In the genomic region with DNA sequence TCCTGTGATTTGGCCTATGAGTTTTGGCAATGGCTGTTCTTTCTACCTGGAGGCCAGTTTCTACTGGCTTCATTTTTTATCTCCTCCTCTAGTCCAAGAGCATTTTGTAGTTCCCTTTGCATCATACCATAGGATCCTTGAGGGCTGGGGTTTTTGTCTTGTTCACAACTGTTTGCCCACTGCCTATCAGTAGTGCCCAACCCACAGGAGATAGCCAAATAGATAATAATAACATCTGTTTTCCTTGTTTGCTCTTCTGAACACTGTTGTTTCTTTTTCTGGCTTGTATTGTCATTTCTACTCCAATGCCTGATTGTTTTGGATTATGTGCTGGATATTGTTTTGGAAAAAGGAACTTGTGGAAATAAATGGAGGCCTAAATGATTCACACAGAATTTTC, we compare ENCODE assay signal across 13 cellular contexts. TPM values are rescaled to one million over a fixed set of nuclear protein-coding genes. Genes with fewer than 3 reads are reported as not detected.
DNase-seq lines count a peak whose midpoint lies in the region; ATAC-seq and TF ChIP-seq lines count a peak whose summit lies in the region.
"Had no signal": no experiment of that assay in that cellular context is flagged by ENCODE, and none has a peak within 500 bp of the region (broad histone marks: within the 10 kb centered on the region; RNA-seq: fewer than 3 reads in every experiment).

No MANE protein-coding gene starts in this region.

- H3K4me3 Mint-ChIP-seq in activated T-cell treated with anti-CD3 and anti-CD28 coated beads, Interleukin-2, amount 50 U/mL, for 24 hours = peak overlapping the region; percentile 41
- peak overlapping the region; percentile 37 for H3K4me3 Mint-ChIP-seq in endodermal cell

- H3K9ac ChIP-seq in endodermal cell (ENCODE audit: extremely low read depth, low read length, poor library complexity, severe bottlenecking) (no peak overlapping the region), skeletal muscle satellite cell (ENCODE audit: low read depth, low read length) (peak overlapping the region; percentile 38)

- no peaks in the 10 kb centered on the region for H3K9me3 Mint-ChIP-seq in activated T-cell treated with anti-CD3 and anti-CD28 coated beads, Interleukin-2, amount 50 U/mL, for 24 hours
- peaks cover 2% of the 10 kb centered on the region for H3K9me3 Mint-ChIP-seq in endodermal cell

- peaks cover 34% of the 10 kb centered on the region for H3K4me1 Mint-ChIP-seq in activated T-cell treated with anti-CD3 and anti-CD28 coated beads, Interleukin-2, amount 50 U/mL, for 24 hours (ENCODE audit: low read depth)
- H3K4me1 Mint-ChIP-seq in endodermal cell = peaks cover 19% of the 10 kb centered on the region

- no peak for ATAC-seq in GM19023 (IDR thresholded peaks at IDR 0.05; ENCODE audit: unreplicated experiment)
- no peak for ATAC-seq in HG02759 (IDR thresholded peaks at IDR 0.05; ENCODE audit: unreplicated experiment)
- ATAC-seq: heart right ventricle, mucosa of descending colon had no signal

- peak overlapping the region; percentile 95 for H3K4me2 ChIP-seq in skeletal muscle satellite cell (ENCODE audit: low read length)

- H3K4me3 ChIP-seq in endodermal cell (ENCODE audit: low read length) (peak overlapping the region; percentile 94), skeletal muscle satellite cell (ENCODE audit: low read length) (peak overlapping the region; percentile 38)
- H3K4me3 ChIP-seq: heart right ventricle, mucosa of descending colon had no signal

- no peak for DNase-seq in activated T-cell treated with anti-CD3 and anti-CD28 coated beads, Interleukin-2, amount 50 U/mL, for 24 hours
- no peak for DNase-seq in activated T-cell treated with anti-CD3 and anti-CD28 coated beads, Interleukin-2, amount 50 U/mL, for 1 hour
- peak; percentile 78 for DNase-seq in OCI-M1 (lab: John Stamatoyannopoulos, UW)
- DNase-seq in endodermal cell = no peak
- DNase-seq in SKM-1 (lab: John Stamatoyannopoulos, UW; ENCODE audit: unreplicated experiment) = no peak
- DNase-seq: GOT3, heart right ventricle, mucosa of descending colon, MV-4-11 had no signal

- H3K4me1 ChIP-seq in endodermal cell (ENCODE audit: control insufficient read depth, insufficient read depth, low read length) = no peaks in the 10 kb centered on the region
- H3K4me1 ChIP-seq in skeletal muscle satellite cell (ENCODE audit: control insufficient read depth, insufficient read depth, low read length) = peaks cover 33% of the 10 kb centered on the region

- no peak for TF ChIP-seq CTCF in endodermal cell (conservative IDR thresholded peaks at IDR 0.05)

- H3K9me3 ChIP-seq in endodermal cell (ENCODE audit: control insufficient read depth, low read length) = no peaks in the 10 kb centered on the region
- H3K9me3 ChIP-seq in skeletal muscle satellite cell (replicated peaks; ENCODE audit: low read length) = no peaks in the 10 kb centered on the region
- H3K9me3 ChIP-seq: heart right ventricle, mucosa of descending colon had no signal

- H3K36me3 ChIP-seq in endodermal cell (ENCODE audit: control insufficient read depth, insufficient read depth, low read length) = peaks cover 47% of the 10 kb centered on the region
- peaks cover 3% of the 10 kb centered on the region for H3K36me3 ChIP-seq in skeletal muscle satellite cell (ENCODE audit: insufficient read depth, low read length)
- H3K36me3 ChIP-seq: cardiac muscle cell had no signal

- H3K27me3 Mint-ChIP-seq in activated T-cell treated with anti-CD3 and anti-CD28 coated beads, Interleukin-2, amount 50 U/mL, for 24 hours = no peaks in the 10 kb centered on the region
- H3K27me3 Mint-ChIP-seq in endodermal cell (ENCODE audit: insufficient read depth) = no peaks in the 10 kb centered on the region

- no peak overlapping the region for H3K27ac ChIP-seq in endodermal cell (ENCODE audit: low read depth, low read length)
- H3K27ac ChIP-seq: cardiac muscle cell had no signal

- H3K27me3 ChIP-seq in endodermal cell (ENCODE audit: control insufficient read depth, insufficient read depth, low read length, poor library complexity, severe bottlenecking) (no peaks in the 10 kb centered on the region), skeletal muscle satellite cell (ENCODE audit: control insufficient read depth, insufficient read depth, low read length) (no peaks in the 10 kb centered on the region)
- H3K27me3 ChIP-seq: cardiac muscle cell had no signal

- H3K36me3 Mint-ChIP-seq in activated T-cell treated with anti-CD3 and anti-CD28 coated beads, Interleukin-2, amount 50 U/mL, for 24 hours (ENCODE audit: low read depth) = peaks cover 78% of the 10 kb centered on the region
- peaks cover 40% of the 10 kb centered on the region for H3K36me3 Mint-ChIP-seq in endodermal cell (ENCODE audit: low read depth)

- no peak overlapping the region for H3K27ac Mint-ChIP-seq in activated T-cell treated with anti-CD3 and anti-CD28 coated beads, Interleukin-2, amount 50 U/mL, for 24 hours
- H3K27ac Mint-ChIP-seq in endodermal cell = peak overlapping the region; percentile 47

RNA-seq across cellular contexts. Expression of gene CDK1, which starts 3.4 kb away (rescaled TPM):
- total RNA-seq in endodermal cell = 100 to 1,000 TPM in 1 of 2 donors, 10 to 100 TPM in 1; 78.3 to 145 TPM
- polyA plus RNA-seq in endodermal cell (2013, experiment 1 of 2) = 182 TPM
- 182 TPM for polyA plus RNA-seq in endodermal cell (2013, experiment 2 of 2)
- 29.7 and 31.7 TPM in 2 replicates for total RNA-seq in skeletal muscle satellite cell (2012; rRNA removed)
